ENCODE assay signal across 8 cellular contexts in genomic region chr19:19997656-19998268, GRCh38. TPM values are rescaled to one million over a fixed set of nuclear protein-coding genes. Genes with fewer than 3 reads are reported as not detected.
DNase-seq lines count a peak whose midpoint lies in the region; ATAC-seq, FAIRE-seq and TF ChIP-seq lines count a peak whose summit lies in the region.

No MANE protein-coding gene starts in this region.

- peaks cover 0 to 28% (median 10%) of the 10 kb centered on the region in 8 donors for H3K9me3 Mint-ChIP-seq in CD4-positive, alpha-beta memory T cell
- peaks cover 28% of the 10 kb centered on the region for H3K9me3 Mint-ChIP-seq in astrocyte (ENCODE audit: unreplicated experiment)

- no peak overlapping the region for H3K27ac ChIP-seq in CD4-positive, alpha-beta memory T cell (ENCODE audit: low read depth, low read length)
- H3K27ac ChIP-seq in OCI-LY1 (ENCODE audit: low read depth, low read length, poor library complexity, severe bottlenecking) (no peak overlapping the region), astrocyte (ENCODE audit: low read depth, low read length) (no peak overlapping the region), left lung (no peak overlapping the region)

- peaks cover 3% of the 10 kb centered on the region in 2 donors for H3K36me3 Mint-ChIP-seq in CD4-positive, alpha-beta memory T cell
- H3K36me3 Mint-ChIP-seq in astrocyte (ENCODE audit: low read depth, unreplicated experiment) = peaks cover 18% of the 10 kb centered on the region

- no peak overlapping the region for H3K4me3 Mint-ChIP-seq in CD4-positive, alpha-beta memory T cell
- H3K4me3 Mint-ChIP-seq in astrocyte (ENCODE audit: unreplicated experiment) = no peak overlapping the region

- no peak overlapping the region for H2AFZ ChIP-seq in OCI-LY1 (ENCODE audit: low read length)
- H2AFZ ChIP-seq in astrocyte (ENCODE audit: low read depth, low read length) = no peak overlapping the region

- peaks cover 0 to 1% of the 10 kb centered on the region in 2 donors for H3K27me3 Mint-ChIP-seq in CD4-positive, alpha-beta memory T cell
- H3K27me3 Mint-ChIP-seq in astrocyte (ENCODE audit: low read depth, unreplicated experiment) = no peaks in the 10 kb centered on the region

- intact Hi-C loops in CD4-positive, alpha-beta memory T cell (cut with micrococcal nuclease) = no loop called here
- intact Hi-C loops in left lung (cut with DNase I) = no loop called here

- no peaks in the 10 kb centered on the region for H3K4me1 Mint-ChIP-seq in CD4-positive, alpha-beta memory T cell
- H3K4me1 Mint-ChIP-seq in astrocyte (ENCODE audit: low read depth, unreplicated experiment) = no peaks in the 10 kb centered on the region

- H3K9ac ChIP-seq in OCI-LY1 (ENCODE audit: low read length) (no peak overlapping the region), astrocyte (ENCODE audit: low read length) (no peak overlapping the region)

- CTCF ChIA-PET in CD4-positive, alpha-beta memory T cell (lab: Charles Lee; ENCODE audit: partially characterized antibody) = interaction anchor here (0.7 to 3.0 kb wide), 20 partner anchors 9 to 1485 kb away, joined by 3 to 23 read pairs (median 4); partner anchors contain the start of genes ZNF486, ZNF737 and ZNF85

- no peaks in the 10 kb centered on the region for H3K36me3 ChIP-seq in CD4-positive, alpha-beta memory T cell (ENCODE audit: insufficient read depth, low read length)
- H3K36me3 ChIP-seq in OCI-LY1 (ENCODE audit: insufficient read depth, low read length) = no peaks in the 10 kb centered on the region
- H3K36me3 ChIP-seq in astrocyte (ENCODE audit: insufficient read depth, low read length) = peaks cover 2% of the 10 kb centered on the region
- H3K36me3 ChIP-seq in left lung = no peaks in the 10 kb centered on the region

- H4K20me1 ChIP-seq in OCI-LY1 (ENCODE audit: insufficient read depth, low read length) = no peaks in the 10 kb centered on the region
- H4K20me1 ChIP-seq in astrocyte (ENCODE audit: insufficient read depth, low read length) = no peaks in the 10 kb centered on the region

- peak; percentile 44 for ATAC-seq in left lung

- H3K79me2 ChIP-seq in OCI-LY1 (ENCODE audit: insufficient read depth, low read length) (no peaks in the 10 kb centered on the region), astrocyte (ENCODE audit: insufficient read depth, low read length) (no peaks in the 10 kb centered on the region)

- no peaks in the 10 kb centered on the region for H3K9me3 ChIP-seq in CD4-positive, alpha-beta memory T cell (ENCODE audit: control insufficient read depth in 1 of 2, low read length in 2 of 2)
- H3K9me3 ChIP-seq in OCI-LY1 (ENCODE audit: low read length) = peaks cover 10% of the 10 kb centered on the region; the same call in 1 of the 2 replicates
- H3K9me3 ChIP-seq in astrocyte (ENCODE audit: insufficient read depth, low read depth, low read length) = peaks cover 23% of the 10 kb centered on the region
- peaks cover 0 to 67% of the 10 kb centered on the region in 2 donors for H3K9me3 ChIP-seq in left lung

- no peak for FAIRE-seq in astrocyte (lab: Jason Lieb, UNC)

- H3K27me3 ChIP-seq in CD4-positive, alpha-beta memory T cell (ENCODE audit: insufficient read depth, low read length) = no peaks in the 10 kb centered on the region
- H3K27me3 ChIP-seq in OCI-LY1 (ENCODE audit: insufficient read depth, low read length) (no peaks in the 10 kb centered on the region), astrocyte (ENCODE audit: insufficient read depth, low read length) (no peaks in the 10 kb centered on the region), left lung (no peaks in the 10 kb centered on the region)

- H3K9me2 ChIP-seq in OCI-LY1 (ENCODE audit: low read depth, low read length) = no peaks in the 10 kb centered on the region

- peak; percentile 80 for TF ChIP-seq CTCF in OCI-LY1 (IDR thresholded peaks at IDR 0.05; ENCODE audit: low read length)
- TF ChIP-seq CTCF in astrocyte (IDR thresholded peaks at IDR 0.05; ENCODE audit: insufficient read depth, low read depth, low read length) = peak; percentile 15
- peak; percentile 62 to 73 for TF ChIP-seq CTCF in left lung (IDR thresholded peaks at IDR 0.05)

- no peak overlapping the region for H3K4me3 ChIP-seq in CD4-positive, alpha-beta memory T cell (ENCODE audit: low read length in 2 of 2)
- no peak overlapping the region for H3K4me3 ChIP-seq in OCI-LY1 (ENCODE audit: low read depth, low read length, poor library complexity, severe bottlenecking)
- no peak overlapping the region for H3K4me3 ChIP-seq in astrocyte (ENCODE audit: insufficient read depth, low read depth, low read length)
- no peak overlapping the region for H3K4me3 ChIP-seq in left lung

- peak; percentile 18 to 43 (median 38) for DNase-seq in CD4-positive, alpha-beta memory T cell
- DNase-seq in astrocyte (ENCODE audit: low read depth) = no peak
- no peak for DNase-seq in left lung
- peak; percentile 22 for DNase-seq in stimulated activated naive CD4-positive, alpha-beta T cell treated with Interleukin-2 at 50 U/mL for 16 hours (lab: John Stamatoyannopoulos, UW)
- DNase-seq in GOT3 (lab: John Stamatoyannopoulos, UW) = no peak
- no peak for DNase-seq in COR-L47 (lab: John Stamatoyannopoulos, UW)
- no peak for DNase-seq in NCI-H2227 (lab: John Stamatoyannopoulos, UW; ENCODE audit: unreplicated experiment)

- H3K27ac Mint-ChIP-seq in CD4-positive, alpha-beta memory T cell = no peak overlapping the region
- no peak overlapping the region for H3K27ac Mint-ChIP-seq in astrocyte (ENCODE audit: unreplicated experiment)

- no peaks in the 10 kb centered on the region for H3F3A ChIP-seq in OCI-LY1 (ENCODE audit: insufficient read depth, low read length)

- no peaks in the 10 kb centered on the region for H3K4me1 ChIP-seq in CD4-positive, alpha-beta memory T cell (ENCODE audit: insufficient read depth, low read length)
- H3K4me1 ChIP-seq in OCI-LY1 (ENCODE audit: insufficient read depth, low read length, severe bottlenecking) = no peaks in the 10 kb centered on the region
- H3K4me1 ChIP-seq in astrocyte (ENCODE audit: insufficient read depth, low read length) = no peaks in the 10 kb centered on the region
- no peaks in the 10 kb centered on the region for H3K4me1 ChIP-seq in left lung

- H3K4me2 ChIP-seq in OCI-LY1 (ENCODE audit: low read length) = no peak overlapping the region
- no peak overlapping the region for H3K4me2 ChIP-seq in astrocyte (ENCODE audit: low read length)

- POLR2A ChIA-PET in CD4-positive, alpha-beta memory T cell (lab: Charles Lee; ENCODE audit: partially characterized antibody) = interaction anchor here (0.6 to 1.1 kb wide), 2 partner anchors 169 to 240 kb away, joined by 3 read pairs; partner anchors contain the start of gene ZNF486

RNA-seq across cellular contexts. Expression of gene ZNF682, which starts 41.5 kb away (rescaled TPM):
- total RNA-seq in CD4-positive, alpha-beta memory T cell = 1 to 10 TPM; 7.3 TPM
- 1 to 10 TPM; 3.7 to 5.2 TPM for polyA plus RNA-seq in CD4-positive, alpha-beta memory T cell
- total RNA-seq in astrocyte = 6.2 TPM in 2 replicates
- total RNA-seq in left lung = 10 to 100 TPM in 1 of 2 donors, 1 to 10 TPM in 1; 6.2 to 11.7 TPM

Comparison
In these comparisons a context has a peak if more than half of its experiments do, and no peak if none do; other contexts are left out.
1. DNase-seq: peak in CD4-positive, alpha-beta memory T cell (5 of 5) and stimulated activated naive CD4-positive, alpha-beta T cell treated with Interleukin-2 at 50 U/mL for 16 hours (single experiment); none in astrocyte (single experiment), left lung (0 of 2), GOT3 (single experiment), COR-L47 (single experiment) and NCI-H2227 (single experiment).
2. CTCF ChIP-seq: peak in every context shown above with its lines; median percentile 80 in OCI-LY1; 68 in left lung; 15 in astrocyte.